ENCODE assay signal across 29 cellular contexts in genomic region chr7:149815121-149815520, GRCh38.
"Had no signal": no experiment of that assay in that cellular context is flagged by ENCODE, and none has a peak within 500 bp of the region (broad histone marks: within the 10 kb centered on the region; RNA-seq: fewer than 3 reads in every experiment).

No MANE protein-coding gene starts in this region.

- H3K4me1 Mint-ChIP-seq: memory B cell, mesothelial cell of epicardium, naive B cell had no signal

- H3K4me3 Mint-ChIP-seq: memory B cell; mesothelial cell of epicardium; naive B cell; natural killer cell treated with Interleukin-12 subunit alpha and Interleukin-12 subunit beta and Interleukin-15 and Interleukin-18, amount 100 ng/mL, for 72 hours; stimulated activated naive CD8-positive, alpha-beta T cell treated with anti-CD3 and anti-CD28 coated beads, Interleukin-15, amount 100 ng/mL, for 72 hours had no signal

- H3K4me3 ChIP-seq: coronary artery, esophagus muscularis mucosa, gastroesophageal sphincter, heart right ventricle, lung, mucosa of descending colon, ovary, smooth muscle cell, suprapubic skin, transverse colon, upper lobe of right lung, uterus had no signal

- H3K9me3 Mint-ChIP-seq: memory B cell; mesothelial cell of epicardium; naive B cell; natural killer cell treated with Interleukin-12 subunit alpha and Interleukin-12 subunit beta and Interleukin-15 and Interleukin-18, amount 100 ng/mL, for 72 hours; stimulated activated naive CD8-positive, alpha-beta T cell treated with anti-CD3 and anti-CD28 coated beads, Interleukin-15, amount 100 ng/mL, for 72 hours had no signal

- H3K36me3 ChIP-seq: esophagus muscularis mucosa, gastroesophageal sphincter, heart right ventricle, ovary, suprapubic skin, transverse colon, upper lobe of right lung, uterus had no signal

- H3K36me3 Mint-ChIP-seq: memory B cell; mesothelial cell of epicardium; naive B cell; natural killer cell treated with Interleukin-12 subunit alpha and Interleukin-12 subunit beta and Interleukin-15 and Interleukin-18, amount 100 ng/mL, for 72 hours had no signal

- H3K27me3 ChIP-seq: foreskin keratinocyte, ovary, transverse colon, upper lobe of right lung, uterus had no signal

- ATAC-seq: foreskin keratinocyte; gastroesophageal sphincter; heart right ventricle; mucosa of descending colon; natural killer cell treated with Interleukin-12 subunit alpha and Interleukin-12 subunit beta and Interleukin-15 and Interleukin-18, amount 100 ng/mL, for 72 hours; sciatic nerve; upper lobe of right lung had no signal

- H3K27ac Mint-ChIP-seq: memory B cell; mesothelial cell of epicardium; naive B cell; natural killer cell treated with Interleukin-12 subunit alpha and Interleukin-12 subunit beta and Interleukin-15 and Interleukin-18, amount 100 ng/mL, for 72 hours had no signal

- H3K27ac ChIP-seq: coronary artery, esophagus muscularis mucosa, foreskin keratinocyte, gastroesophageal sphincter, heart right ventricle, ovary, suprapubic skin, transverse colon, upper lobe of right lung, uterus had no signal

- H3K4me1 ChIP-seq: esophagus muscularis mucosa, foreskin keratinocyte, gastroesophageal sphincter, heart right ventricle, suprapubic skin, transverse colon, upper lobe of right lung, uterus had no signal

- H3K9me3 ChIP-seq: esophagus muscularis mucosa, gastroesophageal sphincter, heart right ventricle, mucosa of descending colon, ovary, suprapubic skin, transverse colon, upper lobe of right lung, uterus had no signal

- H3K27me3 Mint-ChIP-seq: natural killer cell treated with Interleukin-12 subunit alpha and Interleukin-12 subunit beta and Interleukin-15 and Interleukin-18, amount 100 ng/mL, for 72 hours; stimulated activated naive CD8-positive, alpha-beta T cell treated with anti-CD3 and anti-CD28 coated beads, Interleukin-15, amount 100 ng/mL, for 72 hours had no signal

- DNase-seq: dermis blood vessel endothelial cell; effector memory CD4-positive, alpha-beta T cell; foreskin keratinocyte; hypothalamus; naive B cell; occipital lobe; ovary; retina; stimulated activated CD4-positive, alpha-beta T cell treated with anti-CD3 and anti-CD28 coated beads, Interleukin-12 subunit alpha, Interleukin-12 subunit beta, amount 100 ng/mL, for 4 hours; stimulated activated CD4-positive, alpha-beta T cell treated with anti-CD3 and anti-CD28 coated beads, Interleukin-1b, Interleukin-23, amount 100 ng/mL, for 48 hours; stimulated activated CD4-positive, alpha-beta T cell treated with anti-CD3 and anti-CD28 coated beads, Interleukin-4, amount 100 ng/mL, for 1 hour; stimulated activated CD8-positive, alpha-beta memory T cell treated with anti-CD3 and anti-CD28 coated beads, Interleukin-4, amount 100 ng/mL, for 48 hours; stimulated activated naive CD4-positive, alpha-beta T cell; stimulated activated naive CD8-positive, alpha-beta T cell treated with anti-CD3 and anti-CD28 coated beads, Interleukin-15, amount 100 ng/mL, for 72 hours; transverse colon; upper lobe of right lung; uterus had no signal
